Comparison of ENCODE assay signal across 1 cellular context in genomic region chr1:182357177-182357576, GRCh38.
TF ChIP-seq lines count a peak whose summit lies in the region.

No MANE protein-coding gene starts in this region.

TF ChIP-seq in H1, 55 proteins besides CTCF, POLR2A, EP300 and RAD21:
- no peak for TF ChIP-seq NRF1 (IDR thresholded peaks at IDR 0.05; ENCODE audit: low read depth, low read length)
- peak; percentile 30; the same call in 1 of the 2 replicates for TF ChIP-seq SP1 (IDR thresholded peaks at IDR 0.05; ENCODE audit: low read depth, low read length)
TF ChIP-seq in H1: peak in this region for 1.
